8 cellular contexts compared by ENCODE assay signal in genomic region chr21:44428281-44428942, GRCh38. TPM values are rescaled to one million over a fixed set of nuclear protein-coding genes. Genes with fewer than 3 reads are reported as not detected.
A peak's percentile ranks its signal among the peaks of the same experiment; 100 is the strongest.
DNase-seq lines count a peak whose midpoint lies in the region; ATAC-seq, FAIRE-seq and TF ChIP-seq lines count a peak whose summit lies in the region.

No MANE protein-coding gene starts in this region.

- no peak for DNase-seq in GM18507 (ENCODE audit: extremely low spot score, insufficient read length, low read depth)
- peak; percentile 80 for DNase-seq in NT2/D1 (ENCODE audit: low read depth, low spot score)
- peak; percentile 6 for DNase-seq in activated T-cell treated with anti-CD3 and anti-CD28 coated beads for 24 hours (ENCODE audit: low read depth)
- peak; percentile 28 for DNase-seq in kidney
- no peak for DNase-seq in NCI-H1092 treated with DMSO at 0.1 percent for 48 hours (lab: John Stamatoyannopoulos, UW)
- DNase-seq in NCI-H187 treated with DMSO at 0.1 percent for 48 hours (lab: John Stamatoyannopoulos, UW) = no peak

- H3K9ac ChIP-seq in NT2/D1 (ENCODE audit: insufficient read length, low read depth) (no peak overlapping the region), kidney (ENCODE audit: low read length in 2 of 2) (no peak overlapping the region)

- no peak overlapping the region for H3K4me3 ChIP-seq in NT2/D1 (ENCODE audit: insufficient read length, low read depth)
- H3K4me3 ChIP-seq in kidney (ENCODE audit: low read length in 2 of 2) = no peak overlapping the region

- no peak for ATAC-seq in GM18505 (IDR thresholded peaks at IDR 0.05; ENCODE audit: unreplicated experiment)
- ATAC-seq in GM21825 (IDR thresholded peaks at IDR 0.05; ENCODE audit: unreplicated experiment) = no peak

- peaks cover 30% of the 10 kb centered on the region for H3K9me3 ChIP-seq in NT2/D1 (ENCODE audit: insufficient read depth, low read length)
- peaks cover 0 to 4% of the 10 kb centered on the region in 2 donors for H3K9me3 ChIP-seq in kidney (ENCODE audit: control insufficient read depth in 1 of 2, low read length in 2 of 2)

- peak; percentile 21 for FAIRE-seq in GM18507 (lab: Jason Lieb, UNC)
- FAIRE-seq in kidney (lab: Jason Lieb, UNC) = no peak

- H3K4me1 ChIP-seq in NT2/D1 (ENCODE audit: insufficient read depth, insufficient read length) (peaks cover 13% of the 10 kb centered on the region), kidney (ENCODE audit: control insufficient read depth in 1 of 2, insufficient read depth in 1 of 2, low read depth in 1 of 2, low read length in 2 of 2) (no peaks in the 10 kb centered on the region)

- TF ChIP-seq POLR2A in GM18505 (IDR thresholded peaks at IDR 0.05; ENCODE audit: borderline replicate concordance, extremely low read depth, insufficient read depth, insufficient read length) = no peak

- no peak overlapping the region for H3K27ac ChIP-seq in kidney (ENCODE audit: low read depth in 2 of 2, low read length in 2 of 2)

- intact Hi-C loops in kidney (cut with DNase I) = no loop called here

- no peak for TF ChIP-seq CTCF in kidney (IDR thresholded peaks at IDR 0.05; ENCODE audit: borderline replicate concordance, extremely low read depth, insufficient read depth)

- peaks cover 3% of the 10 kb centered on the region for H3K27me3 ChIP-seq in NT2/D1 (ENCODE audit: insufficient read depth, insufficient read length)

- H3K36me3 ChIP-seq in NT2/D1 (ENCODE audit: insufficient read depth, insufficient read length, low read length) (no peaks in the 10 kb centered on the region), kidney (ENCODE audit: control insufficient read depth in 1 of 2, insufficient read depth in 2 of 2, low read length in 2 of 2) (no peaks in the 10 kb centered on the region)

RNA-seq across cellular contexts. Expression of gene LRRC3, which starts 26.9 kb away (rescaled TPM):
- total RNA-seq in kidney = 1.4 TPM
- polyA plus RNA-seq in kidney (ENCODE audit: insufficient read depth, low read depth, low replicate concordance) = 0.60 TPM

Comparison
In these comparisons a context has a peak if more than half of its experiments do, and no peak if none do; other contexts are left out.
1. DNase-seq: peak in NT2/D1 (single experiment), activated T-cell treated with anti-CD3 and anti-CD28 coated beads for 24 hours (single experiment) and kidney (single experiment); none in GM18507 (single experiment), NCI-H1092 treated with DMSO at 0.1 percent for 48 hours (single experiment) and NCI-H187 treated with DMSO at 0.1 percent for 48 hours (single experiment).